ENCODE assay signal across 30 cellular contexts in genomic region chr15:78479650-78480049, GRCh38.
"Had no signal": no experiment of that assay in that cellular context is flagged by ENCODE, and none has a peak within 500 bp of the region (broad histone marks: within the 10 kb centered on the region; RNA-seq: fewer than 3 reads in every experiment).

No MANE protein-coding gene starts in this region.

- H3K27me3 ChIP-seq: neutrophil, pancreas, right lobe of liver, sigmoid colon, spleen, suprapubic skin, testis, tibial artery, transverse colon, upper lobe of right lung, uterus had no signal

- DNase-seq: naive B cell; naive thymus-derived CD8-positive, alpha-beta T cell; nephron progenitor cell; nucleus accumbens; pancreas; psoas muscle; right cardiac atrium; right lobe of liver; sigmoid colon; spleen; stimulated activated CD4-positive, alpha-beta T cell treated with anti-CD3 and anti-CD28 coated beads, Interleukin-12 subunit alpha, Interleukin-12 subunit beta, amount 100 ng/mL, for 4 hours; stimulated activated CD4-positive, alpha-beta T cell treated with anti-CD3 and anti-CD28 coated beads, Interleukin-1b, Interleukin-23, amount 100 ng/mL, for 48 hours; stimulated activated CD4-positive, alpha-beta T cell treated with anti-CD3 and anti-CD28 coated beads, Interleukin-4, amount 100 ng/mL, for 1 hour; stimulated activated CD4-positive, alpha-beta T cell treated with anti-CD3 and anti-CD28 coated beads, Interleukin-4, amount 100 ng/mL, for 4 hours; stimulated activated CD8-positive, alpha-beta memory T cell treated with anti-CD3 and anti-CD28 coated beads, Interleukin-4, amount 100 ng/mL, for 48 hours; stimulated activated naive CD4-positive, alpha-beta T cell; stimulated activated naive CD8-positive, alpha-beta T cell treated with anti-CD3 and anti-CD28 coated beads, Interleukin-15, Interleukin-2, amounts not matched to agents 100 U/mL and 50 U/mL, for 24 hours; substantia nigra; testis; tibial artery; transverse colon; upper lobe of right lung; uterus had no signal

- H3K9me3 Mint-ChIP-seq: naive B cell; naive thymus-derived CD8-positive, alpha-beta T cell; natural killer cell treated with Interleukin-12 subunit alpha and Interleukin-12 subunit beta and Interleukin-15 and Interleukin-18, amount 100 ng/mL, for 72 hours; nephron progenitor cell; neural crest cell; stimulated activated memory B cell treated with anti-CD40 and anti-IgM and Interleukin-4, amounts not matched to agents 10 μg/mL and 1 μg/mL and 100 μg/mL, for 72 hours; type B pancreatic cell had no signal

- H3K4me3 Mint-ChIP-seq: naive B cell; naive thymus-derived CD8-positive, alpha-beta T cell; natural killer cell treated with Interleukin-12 subunit alpha and Interleukin-12 subunit beta and Interleukin-15 and Interleukin-18, amount 100 ng/mL, for 72 hours; nephron progenitor cell; neural crest cell; stimulated activated memory B cell treated with anti-CD40 and anti-IgM and Interleukin-4, amounts not matched to agents 10 μg/mL and 1 μg/mL and 100 μg/mL, for 72 hours; type B pancreatic cell had no signal

- H3K4me1 Mint-ChIP-seq: naive B cell; naive thymus-derived CD8-positive, alpha-beta T cell; nephron progenitor cell; neural crest cell; stimulated activated memory B cell treated with anti-CD40 and anti-IgM and Interleukin-4, amounts not matched to agents 10 μg/mL and 1 μg/mL and 100 μg/mL, for 72 hours had no signal

- H3K27me3 Mint-ChIP-seq: naive B cell; naive thymus-derived CD8-positive, alpha-beta T cell; natural killer cell treated with Interleukin-12 subunit alpha and Interleukin-12 subunit beta and Interleukin-15 and Interleukin-18, amount 100 ng/mL, for 72 hours; stimulated activated memory B cell treated with anti-CD40 and anti-IgM and Interleukin-4, amounts not matched to agents 10 μg/mL and 1 μg/mL and 100 μg/mL, for 72 hours; type B pancreatic cell had no signal

- H3K27ac ChIP-seq: neutrophil, pancreas, psoas muscle, right lobe of liver, sigmoid colon, spleen, suprapubic skin, testis, tibial artery, transverse colon, upper lobe of right lung, uterus had no signal

- H3K4me3 ChIP-seq: pancreas, psoas muscle, right lobe of liver, sigmoid colon, smooth muscle cell, spleen, suprapubic skin, testis, tibial artery, transverse colon, upper lobe of right lung, uterus had no signal

- H3K4me1 ChIP-seq: pancreas, psoas muscle, right lobe of liver, sigmoid colon, spleen, suprapubic skin, testis, tibial artery, transverse colon, upper lobe of right lung, uterus had no signal

- H3K9me3 ChIP-seq: neutrophil, pancreas, psoas muscle, right lobe of liver, sigmoid colon, spleen, suprapubic skin, testis, tibial artery, transverse colon, upper lobe of right lung, uterus had no signal

- FAIRE-seq: pancreas had no signal

- H3K27ac Mint-ChIP-seq: naive B cell; naive thymus-derived CD8-positive, alpha-beta T cell; natural killer cell treated with Interleukin-12 subunit alpha and Interleukin-12 subunit beta and Interleukin-15 and Interleukin-18, amount 100 ng/mL, for 72 hours; nephron progenitor cell; stimulated activated memory B cell treated with anti-CD40 and anti-IgM and Interleukin-4, amounts not matched to agents 10 μg/mL and 1 μg/mL and 100 μg/mL, for 72 hours; type B pancreatic cell had no signal

- ATAC-seq: naive thymus-derived CD8-positive, alpha-beta T cell; natural killer cell treated with Interleukin-12 subunit alpha and Interleukin-12 subunit beta and Interleukin-15 and Interleukin-18, amount 100 ng/mL, for 72 hours; pancreas; psoas muscle; right cardiac atrium; right lobe of liver; stimulated activated memory B cell treated with anti-CD40 and anti-IgM and Interleukin-4, amounts not matched to agents 10 μg/mL and 1 μg/mL and 100 μg/mL, for 72 hours; stimulated activated naive CD8-positive, alpha-beta T cell treated with anti-CD3 and anti-CD28 coated beads, Interleukin-15, Interleukin-2, amounts not matched to agents 100 U/mL and 50 U/mL, for 24 hours; upper lobe of right lung had no signal
